In the genomic region with DNA sequence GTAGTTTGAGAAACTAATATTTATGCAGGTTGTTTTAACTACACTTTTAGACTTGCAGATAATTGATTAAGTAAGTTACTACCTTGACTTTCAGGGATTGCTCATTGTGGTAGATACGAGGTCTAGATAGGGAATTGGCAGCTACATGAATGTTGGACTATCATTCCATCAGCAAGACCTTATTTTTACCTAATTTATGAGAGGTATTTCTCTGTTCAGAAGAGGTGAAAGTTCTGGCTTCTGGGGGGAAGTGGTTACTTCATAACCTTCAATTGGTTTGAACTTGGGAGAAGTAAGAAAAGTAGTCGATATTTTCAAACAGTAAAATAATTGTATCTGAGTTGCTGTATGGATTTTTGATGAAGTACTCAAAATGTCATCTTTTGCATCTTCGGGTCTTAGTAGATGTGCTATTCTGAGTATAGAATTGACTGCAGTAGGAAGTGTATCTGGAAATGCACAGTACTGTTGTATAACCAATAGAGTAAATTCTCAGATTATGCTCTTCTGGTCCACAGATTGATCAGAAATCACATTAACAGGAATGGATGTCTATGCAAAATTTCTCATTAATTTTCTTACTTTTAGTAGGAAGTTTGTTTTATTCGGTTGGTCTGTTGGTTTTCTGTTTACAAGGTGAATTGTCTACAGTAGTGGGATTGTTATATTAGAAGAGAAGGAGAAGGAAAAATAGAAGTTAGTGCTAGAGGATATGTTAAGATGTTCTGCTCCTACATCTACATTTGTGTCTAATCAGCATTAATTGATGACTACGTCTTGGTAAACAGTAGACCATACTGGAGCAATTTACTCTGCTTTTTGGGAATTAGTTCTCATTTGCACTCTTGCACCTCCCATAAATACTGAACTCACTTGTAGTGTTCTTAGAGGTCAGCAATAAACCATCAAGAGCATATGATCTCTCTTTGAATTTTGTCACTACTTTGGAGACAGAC, we compare ENCODE assay signal across 1 cellular context.
TF ChIP-seq lines count a peak whose summit lies in the region.

No MANE protein-coding gene starts in this region.

TF ChIP-seq in WTC11, 78 proteins besides CTCF, POLR2A, EP300 and RAD21 (continued from another document):
- TF ChIP-seq, protein P1, sequence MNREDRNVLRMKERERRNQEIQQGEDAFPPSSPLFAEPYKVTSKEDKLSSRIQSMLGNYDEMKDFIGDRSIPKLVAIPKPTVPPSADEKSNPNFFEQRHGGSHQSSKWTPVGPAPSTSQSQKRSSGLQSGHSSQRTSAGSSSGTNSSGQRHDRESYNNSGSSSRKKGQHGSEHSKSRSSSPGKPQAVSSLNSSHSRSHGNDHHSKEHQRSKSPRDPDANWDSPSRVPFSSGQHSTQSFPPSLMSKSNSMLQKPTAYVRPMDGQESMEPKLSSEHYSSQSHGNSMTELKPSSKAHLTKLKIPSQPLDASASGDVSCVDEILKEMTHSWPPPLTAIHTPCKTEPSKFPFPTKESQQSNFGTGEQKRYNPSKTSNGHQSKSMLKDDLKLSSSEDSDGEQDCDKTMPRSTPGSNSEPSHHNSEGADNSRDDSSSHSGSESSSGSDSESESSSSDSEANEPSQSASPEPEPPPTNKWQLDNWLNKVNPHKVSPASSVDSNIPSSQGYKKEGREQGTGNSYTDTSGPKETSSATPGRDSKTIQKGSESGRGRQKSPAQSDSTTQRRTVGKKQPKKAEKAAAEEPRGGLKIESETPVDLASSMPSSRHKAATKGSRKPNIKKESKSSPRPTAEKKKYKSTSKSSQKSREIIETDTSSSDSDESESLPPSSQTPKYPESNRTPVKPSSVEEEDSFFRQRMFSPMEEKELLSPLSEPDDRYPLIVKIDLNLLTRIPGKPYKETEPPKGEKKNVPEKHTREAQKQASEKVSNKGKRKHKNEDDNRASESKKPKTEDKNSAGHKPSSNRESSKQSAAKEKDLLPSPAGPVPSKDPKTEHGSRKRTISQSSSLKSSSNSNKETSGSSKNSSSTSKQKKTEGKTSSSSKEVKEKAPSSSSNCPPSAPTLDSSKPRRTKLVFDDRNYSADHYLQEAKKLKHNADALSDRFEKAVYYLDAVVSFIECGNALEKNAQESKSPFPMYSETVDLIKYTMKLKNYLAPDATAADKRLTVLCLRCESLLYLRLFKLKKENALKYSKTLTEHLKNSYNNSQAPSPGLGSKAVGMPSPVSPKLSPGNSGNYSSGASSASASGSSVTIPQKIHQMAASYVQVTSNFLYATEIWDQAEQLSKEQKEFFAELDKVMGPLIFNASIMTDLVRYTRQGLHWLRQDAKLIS (CRISPR knock-in tag; IDR thresholded peaks at IDR 0.05; ENCODE audit: borderline replicate concordance), result no peak
- TF ChIP-seq, protein P2, sequence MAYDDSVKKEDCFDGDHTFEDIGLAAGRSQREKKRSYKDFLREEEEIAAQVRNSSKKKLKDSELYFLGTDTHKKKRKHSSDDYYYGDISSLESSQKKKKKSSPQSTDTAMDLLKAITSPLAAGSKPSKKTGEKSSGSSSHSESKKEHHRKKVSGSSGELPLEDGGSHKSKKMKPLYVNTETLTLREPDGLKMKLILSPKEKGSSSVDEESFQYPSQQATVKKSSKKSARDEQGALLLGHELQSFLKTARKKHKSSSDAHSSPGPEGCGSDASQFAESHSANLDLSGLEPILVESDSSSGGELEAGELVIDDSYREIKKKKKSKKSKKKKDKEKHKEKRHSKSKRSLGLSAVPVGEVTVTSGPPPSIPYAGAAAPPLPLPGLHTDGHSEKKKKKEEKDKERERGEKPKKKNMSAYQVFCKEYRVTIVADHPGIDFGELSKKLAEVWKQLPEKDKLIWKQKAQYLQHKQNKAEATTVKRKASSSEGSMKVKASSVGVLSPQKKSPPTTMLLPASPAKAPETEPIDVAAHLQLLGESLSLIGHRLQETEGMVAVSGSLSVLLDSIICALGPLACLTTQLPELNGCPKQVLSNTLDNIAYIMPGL (CRISPR knock-in tag; IDR thresholded peaks at IDR 0.05), result no peak
- no peak for TF ChIP-seq ZNF423 (CRISPR knock-in tag; IDR thresholded peaks at IDR 0.05)
- no peak for TF ChIP-seq CREM (CRISPR knock-in tag; IDR thresholded peaks at IDR 0.05)
- TF ChIP-seq, protein P3, sequence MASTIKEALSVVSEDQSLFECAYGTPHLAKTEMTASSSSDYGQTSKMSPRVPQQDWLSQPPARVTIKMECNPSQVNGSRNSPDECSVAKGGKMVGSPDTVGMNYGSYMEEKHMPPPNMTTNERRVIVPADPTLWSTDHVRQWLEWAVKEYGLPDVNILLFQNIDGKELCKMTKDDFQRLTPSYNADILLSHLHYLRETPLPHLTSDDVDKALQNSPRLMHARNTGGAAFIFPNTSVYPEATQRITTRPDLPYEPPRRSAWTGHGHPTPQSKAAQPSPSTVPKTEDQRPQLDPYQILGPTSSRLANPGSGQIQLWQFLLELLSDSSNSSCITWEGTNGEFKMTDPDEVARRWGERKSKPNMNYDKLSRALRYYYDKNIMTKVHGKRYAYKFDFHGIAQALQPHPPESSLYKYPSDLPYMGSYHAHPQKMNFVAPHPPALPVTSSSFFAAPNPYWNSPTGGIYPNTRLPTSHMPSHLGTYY (CRISPR knock-in tag; IDR thresholded peaks at IDR 0.05), result no peak
- TF ChIP-seq KAT7 (CRISPR knock-in tag; IDR thresholded peaks at IDR 0.05; ENCODE audit: borderline replicate concordance), result no peak
- no peak for TF ChIP-seq FOXK1 (CRISPR knock-in tag; IDR thresholded peaks at IDR 0.05)
- TF ChIP-seq, protein P4, sequence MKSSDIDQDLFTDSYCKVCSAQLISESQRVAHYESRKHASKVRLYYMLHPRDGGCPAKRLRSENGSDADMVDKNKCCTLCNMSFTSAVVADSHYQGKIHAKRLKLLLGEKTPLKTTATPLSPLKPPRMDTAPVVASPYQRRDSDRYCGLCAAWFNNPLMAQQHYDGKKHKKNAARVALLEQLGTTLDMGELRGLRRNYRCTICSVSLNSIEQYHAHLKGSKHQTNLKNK (CRISPR knock-in tag; IDR thresholded peaks at IDR 0.05), result no peak
- TF ChIP-seq SOX15 (CRISPR knock-in tag; IDR thresholded peaks at IDR 0.05), result no peak
- TF ChIP-seq, protein P5, sequence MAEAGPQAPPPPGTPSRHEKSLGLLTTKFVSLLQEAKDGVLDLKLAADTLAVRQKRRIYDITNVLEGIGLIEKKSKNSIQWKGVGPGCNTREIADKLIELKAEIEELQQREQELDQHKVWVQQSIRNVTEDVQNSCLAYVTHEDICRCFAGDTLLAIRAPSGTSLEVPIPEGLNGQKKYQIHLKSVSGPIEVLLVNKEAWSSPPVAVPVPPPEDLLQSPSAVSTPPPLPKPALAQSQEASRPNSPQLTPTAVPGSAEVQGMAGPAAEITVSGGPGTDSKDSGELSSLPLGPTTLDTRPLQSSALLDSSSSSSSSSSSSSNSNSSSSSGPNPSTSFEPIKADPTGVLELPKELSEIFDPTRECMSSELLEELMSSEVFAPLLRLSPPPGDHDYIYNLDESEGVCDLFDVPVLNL (CRISPR knock-in tag; IDR thresholded peaks at IDR 0.05; ENCODE audit: borderline replicate concordance, low read depth), result no peak
TF ChIP-seq in WTC11: peak in this region for 0.
